Comparison of ENCODE assay signal across 23 cellular contexts in the genomic region with DNA sequence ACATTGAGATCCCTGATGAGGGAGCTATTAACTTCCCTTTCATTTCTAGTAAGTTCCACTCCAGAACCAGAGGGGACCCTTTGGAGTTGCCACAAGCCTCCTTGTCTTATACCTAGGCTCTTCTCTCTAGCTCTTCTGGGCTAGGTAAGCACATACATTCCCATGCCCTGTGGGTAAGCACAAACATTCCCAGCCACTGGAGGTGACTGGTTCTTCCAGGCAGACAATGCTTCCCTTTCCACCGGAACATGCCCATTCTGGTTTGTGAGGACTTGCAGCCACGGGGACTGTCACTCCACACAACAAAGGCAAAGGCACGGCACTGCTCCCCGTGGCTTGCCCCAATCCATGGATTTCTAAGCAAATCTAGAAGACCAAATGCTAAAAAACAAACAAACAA.
"Had no signal": no experiment of that assay in that cellular context is flagged by ENCODE, and none has a peak within 500 bp of the region (broad histone marks: within the 10 kb centered on the region; RNA-seq: fewer than 3 reads in every experiment).

No MANE protein-coding gene starts in this region.

- H3K4me3 ChIP-seq: breast epithelium, sigmoid colon, smooth muscle cell, stomach, thoracic aorta had no signal

- H3K27me3 ChIP-seq: breast epithelium, sigmoid colon, stomach had no signal

- H3K36me3 ChIP-seq: breast epithelium, sigmoid colon, stomach, thoracic aorta had no signal

- ATAC-seq: activated T-cell treated with anti-CD3 and anti-CD28 coated beads, Interleukin-2, amount 50 U/mL, for 72 hours; left ventricle myocardium superior; SK-N-SH treated with all-trans-retinoic acid at 6 μM for 48 hours; stimulated activated memory B cell treated with anti-CD40 and anti-IgM and Interleukin-4, amounts not matched to agents 10 μg/mL and 1 μg/mL and 100 μg/mL, for 72 hours had no signal

- H3K27ac ChIP-seq: breast epithelium, sigmoid colon, stomach, thoracic aorta had no signal

- H3K4me2 ChIP-seq: smooth muscle cell had no signal

- H3K9me3 ChIP-seq: breast epithelium, sigmoid colon, stomach, thoracic aorta had no signal

- DNase-seq: activated CD4-positive, alpha-beta T cell treated with anti-CD3 and anti-CD28 coated beads, Interleukin-2, amount 50 U/mL, for 4 hours; activated CD8-positive, alpha-beta memory T cell treated with anti-CD3 and anti-CD28 coated beads for 24 hours; activated effector memory CD4-positive, alpha-beta T cell treated with Interleukin-2 at 50 U/mL for 16 hours; activated naive CD4-positive, alpha-beta T cell treated with anti-CD3 and anti-CD28 coated beads for 36 hours; activated naive CD8-positive, alpha-beta T cell treated with anti-CD3 and anti-CD28 coated beads, Interleukin-2, amount 10 ng/mL, durations not matched to agents 7 days and 5 days; activated T-cell treated with anti-CD3 and anti-CD28 coated beads, Interleukin-2, amount 50 U/mL, for 72 hours; amniotic stem cell; erythroblast; foreskin melanocyte; immature natural killer cell; kidney glomerular epithelial cell; left ventricle myocardium superior; naive B cell; occipital lobe; posterior cingulate gyrus; sigmoid colon; stimulated activated CD4-positive, alpha-beta T cell treated with anti-CD3 and anti-CD28 coated beads, Interleukin-15, amount 100 ng/mL, for 24 hours; stomach had no signal

- H3K4me1 ChIP-seq: breast epithelium, sigmoid colon had no signal
